Comparison of ENCODE assay signal across 22 cellular contexts in the genomic region with DNA sequence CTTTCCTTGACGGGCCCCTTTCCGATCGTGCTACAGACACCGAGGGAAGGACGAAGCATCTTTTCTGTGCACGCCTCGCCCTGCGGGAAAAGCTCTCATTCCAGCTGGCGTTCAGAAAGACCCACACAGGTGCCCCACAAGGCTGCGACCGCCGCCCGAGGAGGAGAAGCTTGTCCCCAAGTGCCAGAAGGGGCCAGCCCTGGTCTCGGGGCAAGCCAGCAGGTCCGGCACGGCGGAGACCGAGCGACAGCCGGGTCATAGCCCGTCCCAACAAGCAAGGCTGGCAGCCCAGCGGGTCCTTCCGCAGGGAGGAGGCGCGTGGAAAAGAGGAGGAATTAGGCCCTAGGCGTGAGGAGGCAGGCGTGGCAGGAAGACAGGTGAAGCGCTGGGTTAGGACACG.
"Had no signal": no experiment of that assay in that cellular context is flagged by ENCODE, and none has a peak within 500 bp of the region (broad histone marks: within the 10 kb centered on the region; RNA-seq: fewer than 3 reads in every experiment).

No MANE protein-coding gene starts in this region.

- H2AFZ ChIP-seq: neural progenitor cell had no signal

- H3K4me3 ChIP-seq: heart left ventricle, lung, neural progenitor cell, prostate gland, right atrium auricular region, thoracic aorta, upper lobe of right lung had no signal

- H3K9ac ChIP-seq: neural progenitor cell had no signal

- DNase-seq: activated CD4-positive, alpha-beta T cell treated with anti-CD3 and anti-CD28 coated beads, Interleukin-2, amount 50 U/mL, for 1 hour; activated CD8-positive, alpha-beta T cell treated with anti-CD3 and anti-CD28 coated beads, Interleukin-2, amount 10 ng/mL, durations not matched to agents 7 days and 5 days; activated gamma-delta T cell treated with Interleukin-2 at 50 U/mL for 16 hours; activated T-cell treated with anti-CD3 and anti-CD28 coated beads, Interleukin-2, amount 50 U/mL, for 1 hour; aorta; brain microvascular endothelial cell; caudate nucleus; dermis blood vessel endothelial cell; effector CD8-positive, alpha-beta T cell; heart left ventricle; kidney; naive B cell; stimulated activated CD4-positive, alpha-beta T cell treated with anti-CD3 and anti-CD28 coated beads, Interleukin-4, amount 100 ng/mL, for 24 hours; stimulated activated naive CD4-positive, alpha-beta T cell treated with Interleukin-2 at 50 U/mL for 16 hours; upper lobe of right lung had no signal

- H3K27ac ChIP-seq: brain microvascular endothelial cell, neural progenitor cell, right atrium auricular region, thoracic aorta, upper lobe of right lung had no signal

- H3K9me3 ChIP-seq: heart left ventricle, prostate gland, right atrium auricular region, thoracic aorta, upper lobe of right lung had no signal

- H3K36me3 ChIP-seq: neural progenitor cell had no signal

- H3K4me2 ChIP-seq: neural progenitor cell had no signal

- H3K27me3 ChIP-seq: brain microvascular endothelial cell, heart left ventricle, neural progenitor cell, right atrium auricular region, upper lobe of right lung had no signal

- H3K4me1 ChIP-seq: neural progenitor cell had no signal

- ATAC-seq: activated CD4-positive, CD25-positive, alpha-beta regulatory T cell treated with anti-CD3 and anti-CD28 coated beads, Interleukin-2, amount 50 U/mL, for 24 hours; activated CD8-positive, alpha-beta T cell treated with anti-CD3 and anti-CD28 coated beads, Interleukin-2, amount 10 ng/mL, durations not matched to agents 7 days and 5 days; activated naive CD4-positive, alpha-beta T cell treated with anti-CD3 and anti-CD28 coated beads, Interleukin-2, amount 50 U/mL, for 72 hours had no signal
